8 cellular contexts compared by ENCODE assay signal in the genomic region with DNA sequence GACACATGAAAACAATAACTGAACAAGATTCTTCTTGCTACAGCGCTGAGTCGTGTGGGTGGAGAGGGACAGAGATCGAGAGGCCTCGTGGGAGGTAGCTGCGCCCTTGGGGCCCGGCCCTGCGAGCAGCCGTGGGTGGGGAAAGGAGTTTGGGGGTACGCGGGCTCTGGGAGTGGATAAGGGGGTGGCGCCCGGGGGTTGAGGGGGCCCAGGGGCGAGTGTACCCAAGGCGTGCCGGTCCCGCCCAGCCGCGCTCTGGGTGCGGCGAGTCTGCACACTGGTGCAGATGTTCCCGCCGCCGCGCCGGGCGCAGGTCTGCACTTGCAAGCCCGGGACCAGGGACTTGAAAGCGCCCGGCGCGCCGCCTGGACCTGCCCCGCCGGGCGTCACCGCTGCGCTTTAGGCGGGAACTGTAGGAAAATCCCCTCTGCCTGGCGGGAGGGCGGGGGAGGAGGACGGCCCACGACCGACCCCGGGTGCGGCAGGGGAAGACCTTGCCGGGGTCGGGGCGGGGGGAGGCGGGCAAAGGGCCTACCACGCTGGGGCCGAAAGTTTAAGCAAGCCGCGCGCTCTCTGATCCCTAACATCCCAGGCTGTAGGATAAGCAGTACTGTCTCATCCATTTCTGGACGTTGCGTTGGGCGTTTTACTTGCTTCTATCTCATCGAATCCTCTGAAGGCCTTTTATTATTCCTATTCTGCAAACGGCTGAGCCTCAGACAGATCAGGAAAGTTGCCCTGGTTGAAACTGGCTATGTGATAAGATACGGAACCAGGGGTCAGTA. TPM values are rescaled to one million over a fixed set of nuclear protein-coding genes. Genes with fewer than 3 reads are reported as not detected.
DNase-seq lines count a peak whose midpoint lies in the region; ATAC-seq and TF ChIP-seq lines count a peak whose summit lies in the region.

No MANE protein-coding gene starts in this region.

- ATAC-seq in Right ventricle myocardium inferior (peak; percentile 18), WTC11 (peak; percentile 13), GM18505 (IDR thresholded peaks at IDR 0.05; ENCODE audit: unreplicated experiment) (no peak)
- no peak for ATAC-seq in natural killer cell treated with Interleukin-12 subunit alpha and Interleukin-12 subunit beta and Interleukin-15 and Interleukin-18, amount 100 ng/mL, for 72 hours

- H3K4me1 Mint-ChIP-seq in WTC11 (peaks cover 20% of the 10 kb centered on the region), CD14-positive monocyte (peaks cover 27% of the 10 kb centered on the region)
- H3K4me1 Mint-ChIP-seq in natural killer cell treated with Interleukin-12 subunit alpha and Interleukin-12 subunit beta and Interleukin-15 and Interleukin-18, amount 100 ng/mL, for 72 hours (ENCODE audit: low read depth in 2 of 2): peaks cover 13 to 24% of the 10 kb centered on the region in 2 donors

- H3K4me3 Mint-ChIP-seq in WTC11 (peak overlapping the region; percentile 65), CD14-positive monocyte (peak overlapping the region in 1 of 2 donors; percentile 87)
- peak overlapping the region; percentile 61 for H3K4me3 Mint-ChIP-seq in natural killer cell treated with Interleukin-12 subunit alpha and Interleukin-12 subunit beta and Interleukin-15 and Interleukin-18, amount 100 ng/mL, for 72 hours

- H3K36me3 Mint-ChIP-seq in WTC11: no peaks in the 10 kb centered on the region
- no peaks in the 10 kb centered on the region for H3K36me3 Mint-ChIP-seq in natural killer cell treated with Interleukin-12 subunit alpha and Interleukin-12 subunit beta and Interleukin-15 and Interleukin-18, amount 100 ng/mL, for 72 hours
- peaks cover 3 to 8% of the 10 kb centered on the region in 2 donors for H3K36me3 Mint-ChIP-seq in CD14-positive monocyte

- intact Hi-C loops in Right ventricle myocardium inferior (cut with DNase I): loop anchor here (10.0 kb wide), 1 partner anchor 193 kb away; a partner anchor contains a TSS
- intact Hi-C loops in cardiac septum (cut with DNase I): loop anchor here (5.0 kb wide), 1 partner anchor 81 kb away; no protein-coding TSS in a partner anchor
- intact Hi-C loops in CD14-positive monocyte (cut with micrococcal nuclease): loop anchor here in 1 of 2 donors (10.0 kb wide), 1 partner anchor 187 kb away; a partner anchor contains a TSS

- H3K27ac Mint-ChIP-seq in WTC11: no peak overlapping the region
- H3K27ac Mint-ChIP-seq in natural killer cell treated with Interleukin-12 subunit alpha and Interleukin-12 subunit beta and Interleukin-15 and Interleukin-18, amount 100 ng/mL, for 72 hours: no peak overlapping the region
- H3K27ac Mint-ChIP-seq in CD14-positive monocyte: no peak overlapping the region

- H3K9me3 Mint-ChIP-seq in WTC11 (no peaks in the 10 kb centered on the region), CD14-positive monocyte (peaks cover 0 to 21% (median 11%) of the 10 kb centered on the region in 7 donors)
- no peaks in the 10 kb centered on the region for H3K9me3 Mint-ChIP-seq in natural killer cell treated with Interleukin-12 subunit alpha and Interleukin-12 subunit beta and Interleukin-15 and Interleukin-18, amount 100 ng/mL, for 72 hours

- H3K4me3 ChIP-seq in epithelial cell of proximal tubule (ENCODE audit: low read depth, low read length): peak overlapping the region; percentile 47

- no peak for TF ChIP-seq CTCF in WTC11 (IDR thresholded peaks at IDR 0.05)
- no peak for TF ChIP-seq CTCF in epithelial cell of proximal tubule (conservative IDR thresholded peaks at IDR 0.05; ENCODE audit: low read depth, low read length)
- TF ChIP-seq CTCF in CD14-positive monocyte (IDR thresholded peaks at IDR 0.05): no peak

- DNase-seq in Right ventricle myocardium inferior (ENCODE audit: missing footprints) (peak; percentile 76), cardiac septum (ENCODE audit: low spot score) (no peak), WTC11 (ENCODE audit: low spot score) (peak; percentile 77), epithelial cell of proximal tubule (ENCODE audit: low read depth) (no peak), CD14-positive monocyte (ENCODE audit: low spot score) (no peak), NCI-H1105 treated with DMSO at 0.1 percent for 48 hours (lab: John Stamatoyannopoulos, UW) (no peak)
- DNase-seq in natural killer cell treated with Interleukin-12 subunit alpha and Interleukin-12 subunit beta and Interleukin-15 and Interleukin-18, amount 100 ng/mL, for 72 hours (ENCODE audit: low spot score): no peak

- POLR2A ChIA-PET in WTC11 (lab: Charles Lee): no interaction called here

- TF ChIP-seq POLR2A in GM18505 (IDR thresholded peaks at IDR 0.05; ENCODE audit: borderline replicate concordance, extremely low read depth, insufficient read depth, insufficient read length): no peak

- CTCF ChIA-PET in WTC11 (lab: Charles Lee): interaction anchor here (1.5 to 2.5 kb wide), 2 partner anchors 12 to 83 kb away, joined by 7 to 21 read pairs; no protein-coding TSS in a partner anchor

- H3K27me3 Mint-ChIP-seq in WTC11 (ENCODE audit: low read depth): peaks cover 65% of the 10 kb centered on the region
- peaks cover 50 to 73% of the 10 kb centered on the region in 2 donors for H3K27me3 Mint-ChIP-seq in natural killer cell treated with Interleukin-12 subunit alpha and Interleukin-12 subunit beta and Interleukin-15 and Interleukin-18, amount 100 ng/mL, for 72 hours
- peaks cover 68 to 86% (median 79%) of the 10 kb centered on the region in 3 donors for H3K27me3 Mint-ChIP-seq in CD14-positive monocyte (ENCODE audit: low read depth in 3 of 3)

TF ChIP-seq in WTC11, 78 proteins besides CTCF, POLR2A, EP300 and RAD21 (continues in another document):
- no peak for TF ChIP-seq SOX15 (CRISPR knock-in tag; IDR thresholded peaks at IDR 0.05)
- TF ChIP-seq, protein P1, sequence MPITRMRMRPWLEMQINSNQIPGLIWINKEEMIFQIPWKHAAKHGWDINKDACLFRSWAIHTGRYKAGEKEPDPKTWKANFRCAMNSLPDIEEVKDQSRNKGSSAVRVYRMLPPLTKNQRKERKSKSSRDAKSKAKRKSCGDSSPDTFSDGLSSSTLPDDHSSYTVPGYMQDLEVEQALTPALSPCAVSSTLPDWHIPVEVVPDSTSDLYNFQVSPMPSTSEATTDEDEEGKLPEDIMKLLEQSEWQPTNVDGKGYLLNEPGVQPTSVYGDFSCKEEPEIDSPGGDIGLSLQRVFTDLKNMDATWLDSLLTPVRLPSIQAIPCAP (CRISPR knock-in tag; IDR thresholded peaks at IDR 0.05): no peak
- TF ChIP-seq, protein P2, sequence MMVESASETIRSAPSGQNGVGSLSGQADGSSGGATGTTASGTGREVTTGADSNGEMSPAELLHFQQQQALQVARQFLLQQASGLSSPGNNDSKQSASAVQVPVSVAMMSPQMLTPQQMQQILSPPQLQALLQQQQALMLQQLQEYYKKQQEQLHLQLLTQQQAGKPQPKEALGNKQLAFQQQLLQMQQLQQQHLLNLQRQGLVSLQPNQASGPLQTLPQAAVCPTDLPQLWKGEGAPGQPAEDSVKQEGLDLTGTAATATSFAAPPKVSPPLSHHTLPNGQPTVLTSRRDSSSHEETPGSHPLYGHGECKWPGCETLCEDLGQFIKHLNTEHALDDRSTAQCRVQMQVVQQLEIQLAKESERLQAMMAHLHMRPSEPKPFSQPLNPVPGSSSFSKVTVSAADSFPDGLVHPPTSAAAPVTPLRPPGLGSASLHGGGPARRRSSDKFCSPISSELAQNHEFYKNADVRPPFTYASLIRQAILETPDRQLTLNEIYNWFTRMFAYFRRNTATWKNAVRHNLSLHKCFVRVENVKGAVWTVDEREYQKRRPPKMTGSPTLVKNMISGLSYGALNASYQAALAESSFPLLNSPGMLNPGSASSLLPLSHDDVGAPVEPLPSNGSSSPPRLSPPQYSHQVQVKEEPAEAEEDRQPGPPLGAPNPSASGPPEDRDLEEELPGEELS (CRISPR knock-in tag; IDR thresholded peaks at IDR 0.05): no peak
- TF ChIP-seq, protein P3, sequence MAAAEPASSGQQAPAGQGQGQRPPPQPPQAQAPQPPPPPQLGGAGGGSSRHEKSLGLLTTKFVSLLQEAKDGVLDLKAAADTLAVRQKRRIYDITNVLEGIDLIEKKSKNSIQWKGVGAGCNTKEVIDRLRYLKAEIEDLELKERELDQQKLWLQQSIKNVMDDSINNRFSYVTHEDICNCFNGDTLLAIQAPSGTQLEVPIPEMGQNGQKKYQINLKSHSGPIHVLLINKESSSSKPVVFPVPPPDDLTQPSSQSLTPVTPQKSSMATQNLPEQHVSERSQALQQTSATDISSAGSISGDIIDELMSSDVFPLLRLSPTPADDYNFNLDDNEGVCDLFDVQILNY (CRISPR knock-in tag; IDR thresholded peaks at IDR 0.05): 0 out of 2 replicates have a peak, but pooled peaks have one; percentile 30
- TF ChIP-seq GABPB1 (CRISPR knock-in tag; IDR thresholded peaks at IDR 0.05): no peak
- no peak for TF ChIP-seq ZNF219 (CRISPR knock-in tag; IDR thresholded peaks at IDR 0.05; ENCODE audit: borderline replicate concordance)

RNA-seq across cellular contexts. Expression of a gene that starts 1.4 kb away (rescaled TPM):
- total RNA-seq in Right ventricle myocardium inferior (48.8 TPM), cardiac septum (52.1 TPM), WTC11 (2021) (4.1 to 5.8 TPM (median 5.4 TPM) in 3 replicates), epithelial cell of proximal tubule (4.8 and 10.8 TPM in 2 replicates)
- total RNA-seq in natural killer cell treated with Interleukin-12 subunit alpha and Interleukin-12 subunit beta and Interleukin-15 and Interleukin-18, amount 100 ng/mL, for 72 hours: under 1 TPM; 0.17 to 0.59 TPM
- polyA plus RNA-seq in CD14-positive monocyte: 1 to 10 TPM in 1 of 2 donors, under 1 TPM in 1; 0.69 to 1.6 TPM

RNA-seq across cellular contexts. Expression of a gene that starts 9.8 kb away (rescaled TPM):
- total RNA-seq in Right ventricle myocardium inferior: not detected
- not detected for total RNA-seq in cardiac septum
- total RNA-seq in WTC11 (2021): not detected in 3 replicates
- total RNA-seq in epithelial cell of proximal tubule: not detected in 2 replicates
- total RNA-seq in natural killer cell treated with Interleukin-12 subunit alpha and Interleukin-12 subunit beta and Interleukin-15 and Interleukin-18, amount 100 ng/mL, for 72 hours: not detected
- polyA plus RNA-seq in CD14-positive monocyte: not detected

Comparison
In these comparisons a context has a peak if more than half of its experiments do, and no peak if none do; other contexts are left out.
1. DNase-seq: peak in Right ventricle myocardium inferior (single experiment) and WTC11 (single experiment); none in cardiac septum (single experiment), epithelial cell of proximal tubule (single experiment), natural killer cell treated with Interleukin-12 subunit alpha and Interleukin-12 subunit beta and Interleukin-15 and Interleukin-18, amount 100 ng/mL, for 72 hours (single experiment), CD14-positive monocyte (single experiment) and NCI-H1105 treated with DMSO at 0.1 percent for 48 hours (single experiment).
2. ATAC-seq: peak in Right ventricle myocardium inferior (single experiment) and WTC11 (single experiment); none in natural killer cell treated with Interleukin-12 subunit alpha and Interleukin-12 subunit beta and Interleukin-15 and Interleukin-18, amount 100 ng/mL, for 72 hours (0 of 2) and GM18505 (single experiment).